ENCODE assay signal across 14 cellular contexts in the genomic region with DNA sequence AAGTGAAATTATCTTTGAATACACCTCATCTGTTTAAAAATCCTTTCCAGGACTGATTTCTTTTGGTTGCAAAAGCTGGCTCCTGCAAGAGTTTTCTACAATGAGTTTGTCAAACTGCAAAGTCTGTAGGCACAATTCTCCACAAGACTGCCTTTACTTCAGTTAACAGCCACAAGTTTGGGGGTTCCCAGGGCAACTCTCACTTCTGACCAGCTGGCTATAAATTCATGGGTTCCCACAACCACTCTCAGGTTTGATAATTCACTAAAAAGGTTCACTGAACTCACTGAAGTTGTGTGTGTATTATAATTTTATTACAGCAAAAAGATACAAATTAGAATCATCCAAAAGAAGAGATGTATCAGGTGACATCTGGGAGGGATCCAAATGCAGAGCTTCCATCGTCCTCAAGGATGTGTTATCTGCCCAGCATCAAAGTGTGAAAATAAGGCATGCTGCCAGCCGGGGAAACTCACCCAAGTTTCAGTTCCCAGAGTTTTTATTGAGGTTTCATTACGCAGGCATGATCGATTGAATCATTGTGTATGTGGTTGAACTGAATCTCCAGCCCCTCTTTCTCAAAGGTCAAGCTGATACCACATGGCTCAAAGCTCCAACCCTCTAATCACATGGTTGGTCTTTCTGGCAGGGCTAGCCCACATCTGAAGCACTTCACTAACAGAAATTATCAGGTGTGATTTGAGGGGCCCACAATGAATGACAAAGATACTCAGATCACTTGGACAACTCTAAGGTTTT. TPM values are rescaled to one million over a fixed set of nuclear protein-coding genes. Genes with fewer than 3 reads are reported as not detected.
DNase-seq lines count a peak whose midpoint lies in the region; ATAC-seq and TF ChIP-seq lines count a peak whose summit lies in the region.
"Had no signal": no experiment of that assay in that cellular context is flagged by ENCODE, and none has a peak within 500 bp of the region (broad histone marks: within the 10 kb centered on the region; RNA-seq: fewer than 3 reads in every experiment).

No MANE protein-coding gene starts in this region.

- H3K4me1 ChIP-seq in osteoblast (ENCODE audit: insufficient read depth, low read length) = no peaks in the 10 kb centered on the region
- H3K4me1 ChIP-seq: Caco-2, testis had no signal

- no peaks in the 10 kb centered on the region for H3K79me2 ChIP-seq in osteoblast (ENCODE audit: insufficient read depth, low read length)

- no peak overlapping the region for H3K27ac ChIP-seq in osteoblast (ENCODE audit: low read depth, low read length)
- H3K27ac ChIP-seq: testis had no signal

- intact Hi-C loops in sciatic nerve (cut with DNase I) = no loop called here

- H3K4me2 ChIP-seq in osteoblast (ENCODE audit: insufficient read depth, low read length) = no peak overlapping the region

- H3K9me3 ChIP-seq in osteoblast (ENCODE audit: low read depth, low read length) = no peaks in the 10 kb centered on the region
- H3K9me3 ChIP-seq: Caco-2, testis had no signal

- TF ChIP-seq CTCF in osteoblast (IDR thresholded peaks at IDR 0.05; ENCODE audit: extremely low read depth, low read depth, low read length) = no peak

- H2AFZ ChIP-seq in osteoblast (ENCODE audit: low read length) = no peak overlapping the region

- no peaks in the 10 kb centered on the region for H3K36me3 ChIP-seq in osteoblast (ENCODE audit: insufficient read depth, low read length)

- H3K27me3 ChIP-seq in osteoblast (ENCODE audit: insufficient read depth, low read length) = no peaks in the 10 kb centered on the region
- H3K27me3 ChIP-seq: testis had no signal

- peak; percentile 94 for ATAC-seq in GM18907 (IDR thresholded peaks at IDR 0.05; ENCODE audit: unreplicated experiment)
- ATAC-seq in GM21529 (IDR thresholded peaks at IDR 0.05; ENCODE audit: unreplicated experiment) = peak; percentile 80
- ATAC-seq in HG03095 (IDR thresholded peaks at IDR 0.05; ENCODE audit: unreplicated experiment) = peak; percentile 88
- no peak for ATAC-seq in sciatic nerve
- ATAC-seq: T-cell had no signal

- DNase-seq in astrocyte of the hippocampus (ENCODE audit: low read depth, low spot score) (peak; percentile 3), osteoblast (ENCODE audit: insufficient read length, low spot score, missing footprints) (no peak), sciatic nerve (ENCODE audit: low spot score) (no peak), anterior cingulate cortex (lab: John Stamatoyannopoulos, UW) (no peak)
- no peak for DNase-seq in stimulated activated CD4-positive, alpha-beta T cell treated with anti-CD3 and anti-CD28 coated beads, Interleukin-4, amount 100 ng/mL, for 24 hours
- DNase-seq: Caco-2, immature natural killer cell, Kasumi-1, NCI-H774, T-cell, testis had no signal

- no peak overlapping the region for H3K4me3 ChIP-seq in osteoblast (ENCODE audit: insufficient read depth, low read length)
- H3K4me3 ChIP-seq: testis had no signal

- no peaks in the 10 kb centered on the region for H4K20me1 ChIP-seq in osteoblast (ENCODE audit: insufficient read depth, low read length)

RNA-seq across cellular contexts. Expression of a gene that starts 19.0 kb away (rescaled TPM):
- total RNA-seq in osteoblast (40.1 and 45.2 TPM in 2 replicates), sciatic nerve (89.4 TPM)

RNA-seq across cellular contexts. Expression of a gene that starts 23.1 kb away (rescaled TPM):
- total RNA-seq in osteoblast (5.8 and 8.0 TPM in 2 replicates), sciatic nerve (27.1 TPM)
